Comparison of ENCODE assay signal across 8 cellular contexts in the genomic region with DNA sequence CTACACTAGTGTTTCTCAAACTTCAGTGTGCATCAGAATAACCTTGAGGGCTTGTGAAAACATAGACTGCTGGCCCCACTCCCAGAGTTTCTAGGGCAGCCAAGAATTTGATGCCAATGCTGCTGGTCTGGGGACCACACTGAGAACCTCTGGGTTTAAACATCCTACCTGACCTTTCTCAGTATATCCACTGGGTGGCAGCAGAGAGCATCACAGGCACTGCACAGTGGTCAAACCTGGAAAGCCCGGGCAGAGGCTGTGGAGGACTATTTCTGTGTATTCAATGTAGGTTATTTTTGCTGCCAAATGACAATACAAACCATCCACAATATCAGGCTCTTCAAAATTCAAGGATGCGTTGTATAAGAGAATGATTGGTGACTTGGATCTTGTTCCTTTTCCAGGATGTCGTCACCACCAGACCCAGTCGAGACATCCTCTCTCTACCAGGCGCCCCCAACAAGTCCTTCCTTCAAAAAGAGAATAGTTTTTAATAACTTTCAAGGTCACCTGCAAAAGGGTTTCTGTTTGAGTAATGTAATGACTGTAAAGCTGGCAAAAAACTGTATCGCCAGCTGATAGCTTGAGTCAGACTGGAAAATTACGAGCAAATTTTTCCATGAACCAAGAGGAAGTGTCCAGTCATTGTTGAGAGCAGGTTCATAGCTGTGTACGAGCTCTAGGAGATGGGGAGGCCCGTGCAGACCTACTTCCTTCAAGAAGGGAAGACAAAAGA. TPM values are rescaled to one million over a fixed set of nuclear protein-coding genes. Genes with fewer than 3 reads are reported as not detected.
DNase-seq lines count a peak whose midpoint lies in the region; ATAC-seq and TF ChIP-seq lines count a peak whose summit lies in the region.

No MANE protein-coding gene starts in this region.

- peak; percentile 27 to 66 (median 49) for DNase-seq in CD8-positive, alpha-beta memory T cell
- peak; percentile 49 for DNase-seq in NCI-H748 (lab: John Stamatoyannopoulos, UW; ENCODE audit: unreplicated experiment)
- peak; percentile 58 to 69 for DNase-seq in activated CD4-positive, alpha-beta T cell treated with anti-CD3 and anti-CD28 coated beads, Interleukin-2, amount 50 U/mL, for 48 hours
- DNase-seq in dorsolateral prefrontal cortex: peak in 9 of 10 donors; percentile 30 to 79 (median 61)
- peak; percentile 72 to 78 for DNase-seq in memory B cell (ENCODE audit: low spot score in 2 of 2)
- DNase-seq in stimulated activated CD8-positive, alpha-beta memory T cell treated with anti-CD3 and anti-CD28 coated beads, Interleukin-2, amount 100 ng/mL, for 48 hours (ENCODE audit: low read depth in 2 of 2): peak; percentile 20 to 23

- intact Hi-C loops in dorsolateral prefrontal cortex (cut with DNase I): loop anchor here in 1 of 2 donors (5.0 to 10.0 kb wide), 2 partner anchors 74 to 621 kb away; no protein-coding TSS in a partner anchor

- H3K4me1 ChIP-seq in CD8-positive, alpha-beta memory T cell (ENCODE audit: insufficient read depth, low read length): peaks cover 17% of the 10 kb centered on the region

- no peaks in the 10 kb centered on the region for H3K36me3 ChIP-seq in CD8-positive, alpha-beta memory T cell (ENCODE audit: insufficient read depth, low read length)

- H3K4me1 Mint-ChIP-seq in CD8-positive, alpha-beta memory T cell: peaks cover 16 to 33% (median 27%) of the 10 kb centered on the region in 3 donors
- H3K4me1 Mint-ChIP-seq in memory B cell: peaks cover 14% of the 10 kb centered on the region

- H3K4me3 Mint-ChIP-seq in CD8-positive, alpha-beta memory T cell: peak overlapping the region in 1 of 7 donors; percentile 42
- peak overlapping the region; percentile 76 for H3K4me3 Mint-ChIP-seq in memory B cell

- H3K27ac ChIP-seq in CD8-positive, alpha-beta memory T cell (ENCODE audit: low read depth, low read length): no peak overlapping the region
- H3K27ac ChIP-seq in dorsolateral prefrontal cortex: peak overlapping the region in 3 of 59 donors; percentile 25 to 32 (median 29)

- no peaks in the 10 kb centered on the region for H3K27me3 ChIP-seq in CD8-positive, alpha-beta memory T cell (ENCODE audit: insufficient read depth, low read length, poor library complexity, severe bottlenecking)
- H3K27me3 ChIP-seq in dorsolateral prefrontal cortex: no peaks in the 10 kb centered on the region

- CTCF ChIA-PET in CD8-positive, alpha-beta memory T cell (lab: Charles Lee): interaction anchor here (0.7 to 2.0 kb wide), 9 partner anchors 11 to 1969 kb away, joined by 3 to 6 read pairs (median 3); no protein-coding TSS in a partner anchor

- H3K27me3 Mint-ChIP-seq in CD8-positive, alpha-beta memory T cell: peaks cover 10 to 31% of the 10 kb centered on the region in 2 donors
- H3K27me3 Mint-ChIP-seq in memory B cell: peaks cover 6% of the 10 kb centered on the region

- ATAC-seq in GM19395 (IDR thresholded peaks at IDR 0.05; ENCODE audit: unreplicated experiment): peak; percentile 91
- peak; percentile 78 for ATAC-seq in HG03460 (IDR thresholded peaks at IDR 0.05; ENCODE audit: unreplicated experiment)
- ATAC-seq in memory B cell (ENCODE audit: low read depth): peak; percentile 74

- no peak overlapping the region for H3K4me3 ChIP-seq in CD8-positive, alpha-beta memory T cell (ENCODE audit: low read length)
- H3K4me3 ChIP-seq in dorsolateral prefrontal cortex: peak overlapping the region in 2 of 59 donors; percentile 6 to 12

- peak overlapping the region in 1 of 8 donors; percentile 26 for H3K27ac Mint-ChIP-seq in CD8-positive, alpha-beta memory T cell
- H3K27ac Mint-ChIP-seq in memory B cell: no peak overlapping the region

- POLR2A ChIA-PET in CD8-positive, alpha-beta memory T cell (lab: Charles Lee): no interaction called here

- no peaks in the 10 kb centered on the region for H3K9me3 Mint-ChIP-seq in CD8-positive, alpha-beta memory T cell
- H3K9me3 Mint-ChIP-seq in memory B cell: no peaks in the 10 kb centered on the region

- H3K36me3 Mint-ChIP-seq in CD8-positive, alpha-beta memory T cell: no peaks in the 10 kb centered on the region
- no peaks in the 10 kb centered on the region for H3K36me3 Mint-ChIP-seq in memory B cell

- TF ChIP-seq CTCF in dorsolateral prefrontal cortex (IDR thresholded peaks at IDR 0.05 in 54 of 56, conservative IDR thresholded peaks at IDR 0.05 in 2 of 56; ENCODE audit: low read depth in 1 of 56, partially characterized antibody in 56 of 56): peak; percentile 80 to 97 (median 92)

- no peaks in the 10 kb centered on the region for H3K9me3 ChIP-seq in CD8-positive, alpha-beta memory T cell (ENCODE audit: low read length)

RNA-seq across cellular contexts. Expression of a gene that starts 30.6 kb away (rescaled TPM):
- total RNA-seq in CD8-positive, alpha-beta memory T cell: not detected
- not detected for polyA plus RNA-seq in CD8-positive, alpha-beta memory T cell
- 1 to 10 TPM in 79 of 120 experiments, under 1 TPM in 38, not detected in 3; 0.31 to 4.8 (median 1.3) TPM for total RNA-seq in dorsolateral prefrontal cortex

Comparison
In these comparisons a context has a peak if more than half of its experiments do, and no peak if none do; other contexts are left out.
1. DNase-seq: peak in every context shown above with its lines; median percentile 75 in memory B cell; 64 in activated CD4-positive, alpha-beta T cell treated with anti-CD3 and anti-CD28 coated beads, Interleukin-2, amount 50 U/mL, for 48 hours; 61 in dorsolateral prefrontal cortex; 49 in CD8-positive, alpha-beta memory T cell; 49 in NCI-H748; 22 in stimulated activated CD8-positive, alpha-beta memory T cell treated with anti-CD3 and anti-CD28 coated beads, Interleukin-2, amount 100 ng/mL, for 48 hours.